10 cellular contexts compared by ENCODE assay signal in the genomic region with DNA sequence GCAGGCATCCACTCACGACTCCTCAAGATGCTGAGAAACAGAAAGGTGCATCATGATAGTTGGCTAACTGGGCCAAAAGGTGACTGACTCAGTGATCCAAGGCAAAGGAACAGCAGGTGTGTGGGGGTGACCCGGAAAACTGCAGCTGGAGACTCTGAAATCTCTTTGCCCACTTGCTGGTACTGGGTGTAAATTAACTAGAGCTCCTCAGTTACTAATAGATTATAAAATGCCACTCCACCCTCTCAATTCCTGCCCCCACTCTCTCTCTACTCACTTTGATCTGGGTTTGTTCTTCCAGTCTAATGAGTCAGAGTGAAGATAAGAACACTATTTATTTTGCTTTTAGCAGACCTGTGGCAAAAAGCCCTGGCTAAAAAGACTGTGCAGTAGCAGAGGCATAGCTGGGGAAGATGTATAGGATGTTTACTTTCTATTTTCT. TPM values are rescaled to one million over a fixed set of nuclear protein-coding genes. Genes with fewer than 3 reads are reported as not detected.
DNase-seq lines count a peak whose midpoint lies in the region; ATAC-seq lines count a peak whose summit lies in the region.
"Had no signal": no experiment of that assay in that cellular context is flagged by ENCODE, and none has a peak within 500 bp of the region (broad histone marks: within the 10 kb centered on the region; RNA-seq: fewer than 3 reads in every experiment).

No MANE protein-coding gene starts in this region.

- POLR2A ChIA-PET in T-cell (lab: Charles Lee), result interaction anchor here in 1 of 2 donors (0.9 kb wide), 1 partner anchor 81 kb away, joined by 3 read pairs; no protein-coding TSS in a partner anchor

- peak; percentile 16 for DNase-seq in activated naive CD4-positive, alpha-beta T cell treated with Interleukin-2 at 50 U/mL for 16 hours
- DNase-seq in activated naive CD4-positive, alpha-beta T cell treated with anti-CD3 and anti-CD28 coated beads, Interleukin-2, amount 50 U/mL, for 16 hours, result no peak
- no peak for DNase-seq in T-cell
- DNase-seq in left ventricle myocardium superior, result no peak
- DNase-seq in stimulated activated effector memory CD8-positive, alpha-beta T cell treated with anti-CD3 and anti-CD28 coated beads, Interleukin-12 subunit alpha, Interleukin-12 subunit beta, amount 100 ng/mL, for 72 hours (ENCODE audit: low spot score in 2 of 2), result no peak
- DNase-seq in NCI-H1048 (lab: John Stamatoyannopoulos, UW), result no peak
- no peak for DNase-seq in AG20443 (ENCODE audit: low spot score)
- DNase-seq: CD8-positive, alpha-beta T cell; stimulated activated CD4-positive, alpha-beta T cell treated with anti-CD3 and anti-CD28 coated beads, Interleukin-4, amount 100 ng/mL, for 4 hours had no signal

- CTCF ChIA-PET in T-cell (lab: Charles Lee), result interaction anchor here (0.6 to 1.8 kb wide), 12 partner anchors 9 to 465 kb away, joined by 3 to 10 read pairs (median 3); no protein-coding TSS in a partner anchor

- no peaks in the 10 kb centered on the region for H3K27me3 Mint-ChIP-seq in T-cell

- peak overlapping the region in 1 of 3 donors; percentile 1 for H3K4me3 Mint-ChIP-seq in T-cell
- no peak overlapping the region for H3K4me3 Mint-ChIP-seq in stimulated activated effector memory CD8-positive, alpha-beta T cell treated with anti-CD3 and anti-CD28 coated beads, Interleukin-12 subunit alpha, Interleukin-12 subunit beta, amount 100 ng/mL, for 72 hours
- H3K4me3 Mint-ChIP-seq: CD8-positive, alpha-beta T cell had no signal

- peak in 3 of 4 experiments; percentile 39 to 66 (median 39) for ATAC-seq in T-cell (replicated peaks in 1 of 4)
- peak; percentile 55 for ATAC-seq in left ventricle myocardium superior
- ATAC-seq in stimulated activated effector memory CD8-positive, alpha-beta T cell treated with anti-CD3 and anti-CD28 coated beads, Interleukin-12 subunit alpha, Interleukin-12 subunit beta, amount 100 ng/mL, for 72 hours, result peak; percentile 72
- no peak for ATAC-seq in HG02885 (IDR thresholded peaks at IDR 0.05; ENCODE audit: poor library complexity, unreplicated experiment)
- ATAC-seq: CD8-positive, alpha-beta T cell had no signal

- peak overlapping the region in 1 of 2 donors; percentile 3 for H3K27ac Mint-ChIP-seq in T-cell
- no peak overlapping the region for H3K27ac Mint-ChIP-seq in stimulated activated effector memory CD8-positive, alpha-beta T cell treated with anti-CD3 and anti-CD28 coated beads, Interleukin-12 subunit alpha, Interleukin-12 subunit beta, amount 100 ng/mL, for 72 hours
- H3K27ac Mint-ChIP-seq: CD8-positive, alpha-beta T cell had no signal

- intact Hi-C loops in left ventricle myocardium superior (cut with micrococcal nuclease), result no loop called here

- H3K4me1 Mint-ChIP-seq in T-cell, result peaks cover 18 to 23% (median 21%) of the 10 kb centered on the region in 3 donors
- peaks cover 12% of the 10 kb centered on the region for H3K4me1 Mint-ChIP-seq in stimulated activated effector memory CD8-positive, alpha-beta T cell treated with anti-CD3 and anti-CD28 coated beads, Interleukin-12 subunit alpha, Interleukin-12 subunit beta, amount 100 ng/mL, for 72 hours

- no peaks in the 10 kb centered on the region for H3K36me3 Mint-ChIP-seq in T-cell
- no peaks in the 10 kb centered on the region for H3K36me3 Mint-ChIP-seq in stimulated activated effector memory CD8-positive, alpha-beta T cell treated with anti-CD3 and anti-CD28 coated beads, Interleukin-12 subunit alpha, Interleukin-12 subunit beta, amount 100 ng/mL, for 72 hours
- H3K36me3 Mint-ChIP-seq: CD8-positive, alpha-beta T cell had no signal

- H3K9me3 Mint-ChIP-seq in T-cell, result no peaks in the 10 kb centered on the region
- no peaks in the 10 kb centered on the region for H3K9me3 Mint-ChIP-seq in stimulated activated effector memory CD8-positive, alpha-beta T cell treated with anti-CD3 and anti-CD28 coated beads, Interleukin-12 subunit alpha, Interleukin-12 subunit beta, amount 100 ng/mL, for 72 hours
- H3K9me3 Mint-ChIP-seq: CD8-positive, alpha-beta T cell had no signal

RNA-seq across cellular contexts. Expression of a gene that starts 7.2 kb away (rescaled TPM):
- total RNA-seq in T-cell, result 10 to 100 TPM; 26.9 to 39.0 (median 34.5) TPM
- 12.3 TPM for total RNA-seq in left ventricle myocardium superior

RNA-seq across cellular contexts. Expression of a gene that starts 30.5 kb away (rescaled TPM):
- total RNA-seq in T-cell (not detected), left ventricle myocardium superior (21.9 TPM)
- total RNA-seq: CD8-positive, alpha-beta T cell had no signal

Comparison
In these comparisons a context has a peak if more than half of its experiments do, and no peak if none do; other contexts are left out.
1. RNA of a gene that starts 30.5 kb away (total RNA-seq): 21.9 TPM in left ventricle myocardium superior (single experiment); not detected in T-cell; every median in the first group is over 10 times any median in the second.